19 cellular contexts compared by ENCODE assay signal in the genomic region with DNA sequence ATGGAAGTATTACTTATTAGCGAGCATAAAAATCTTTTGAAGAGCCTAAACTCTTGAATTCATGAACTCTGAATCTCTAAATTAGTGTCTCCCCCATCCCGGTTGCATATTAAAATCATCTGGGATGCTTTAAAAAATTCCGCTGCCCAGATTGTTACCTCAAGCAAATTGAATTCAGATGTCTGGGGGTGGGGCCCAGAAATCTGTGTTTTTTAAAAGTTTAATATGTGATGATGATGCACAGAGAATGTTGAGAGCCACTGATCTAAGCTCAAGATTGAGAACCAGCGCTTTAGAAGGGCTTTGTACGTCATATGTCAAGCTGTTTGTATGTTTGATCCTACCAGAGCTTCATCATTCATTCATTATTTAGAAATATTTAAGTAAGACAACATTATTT.
DNase-seq lines count a peak whose midpoint lies in the region; TF ChIP-seq lines count a peak whose summit lies in the region.
"Had no signal": no experiment of that assay in that cellular context is flagged by ENCODE, and none has a peak within 500 bp of the region (broad histone marks: within the 10 kb centered on the region; RNA-seq: fewer than 3 reads in every experiment).

No MANE protein-coding gene starts in this region.

- H3K4me1 Mint-ChIP-seq in HFFc6 (ENCODE audit: low read depth) = peaks cover 26% of the 10 kb centered on the region
- H3K4me1 Mint-ChIP-seq: CD4-positive, alpha-beta memory T cell; GM23338 had no signal

- no peaks in the 10 kb centered on the region for H3K9me3 Mint-ChIP-seq in HFFc6

- H3K4me3 ChIP-seq in AG10803 (ENCODE audit: low read length) (no peak overlapping the region), fibroblast of mammary gland (ENCODE audit: control insufficient read depth, low read depth, low read length) (no peak overlapping the region), lower leg skin (ENCODE audit: low read depth, poor library complexity, severe bottlenecking) (no peak overlapping the region)
- H3K4me3 ChIP-seq: GM12878, GM23338, HAP-1 had no signal

- H3K36me3 Mint-ChIP-seq in HFFc6 (ENCODE audit: low read depth) = no peaks in the 10 kb centered on the region; the same call in 1 of the 2 replicates
- H3K36me3 Mint-ChIP-seq: CD4-positive, alpha-beta memory T cell had no signal

- peaks cover 3% of the 10 kb centered on the region for H3K27me3 Mint-ChIP-seq in HFFc6 (ENCODE audit: insufficient read depth)
- H3K27me3 Mint-ChIP-seq: CD4-positive, alpha-beta memory T cell had no signal

- TF ChIP-seq CTCF in AG10803 (conservative IDR thresholded peaks at IDR 0.05; ENCODE audit: low read length) (no peak), HFFc6 (IDR thresholded peaks at IDR 0.05) (no peak), fibroblast of mammary gland (conservative IDR thresholded peaks at IDR 0.05; ENCODE audit: control insufficient read depth, insufficient read depth, low read depth, low read length) (no peak), lower leg skin (IDR thresholded peaks at IDR 0.05) (no peak)

- intact Hi-C loops in lower leg skin (cut with DNase I; ENCODE audit: low total_unique reads) = no loop called here

- WGBS in lower leg skin, 2 donors = 64 to 70% methylated on average over 5 of the region's 5 CpGs

- DNase-seq in AG10803 (ENCODE audit: low read depth) (peak; percentile 32), EH (ENCODE audit: low read depth) (peak; percentile 7), HFFc6 (no peak), fibroblast of mammary gland (ENCODE audit: low read depth) (peak; percentile 23), islet precursor cell (no peak), superior temporal gyrus (ENCODE audit: extremely low spot score) (no peak), lower leg skin (ENCODE audit: low spot score in 2 of 2) (no peak), DMS 273 treated with DMSO at 0.1 percent for 48 hours (lab: John Stamatoyannopoulos, UW) (no peak)
- DNase-seq: AML-193; BE2C; C1 segment of cervical spinal cord; Calu3; CD4-positive, alpha-beta memory T cell; COR-L47; DMS53; DMS79 treated with DMSO at 0.1 percent for 48 hours had no signal

- TF ChIP-seq POLR2A in lower leg skin (IDR thresholded peaks at IDR 0.05) = no peak

- H3K4me3 Mint-ChIP-seq in HFFc6 = peak overlapping the region; percentile 18; the same call in 1 of the 2 replicates
- H3K4me3 Mint-ChIP-seq: GM23338 had no signal

- H3K27ac Mint-ChIP-seq in HFFc6 = no peak overlapping the region
- H3K27ac Mint-ChIP-seq: CD4-positive, alpha-beta memory T cell; GM23338 had no signal

Comparison
In these comparisons a context has a peak if more than half of its experiments do, and no peak if none do; other contexts are left out.
1. DNase-seq: peak in AG10803 (single experiment), EH (single experiment) and fibroblast of mammary gland (single experiment); none in HFFc6 (single experiment), islet precursor cell (single experiment), superior temporal gyrus (single experiment), lower leg skin (0 of 2) and DMS 273 treated with DMSO at 0.1 percent for 48 hours (single experiment).